1 cellular context compared by ENCODE assay signal in genomic region chr5:65065112-65065511, GRCh38.
TF ChIP-seq lines count a peak whose summit lies in the region.

No MANE protein-coding gene starts in this region.

TF ChIP-seq in K562, 482 proteins besides CTCF, POLR2A, EP300 and RAD21 (continued from another document):
- no peak for TF ChIP-seq MGA (IDR thresholded peaks at IDR 0.05)
- no peak for TF ChIP-seq SMAD2 (IDR thresholded peaks at IDR 0.05; ENCODE audit: low read depth, low read length)
- TF ChIP-seq RFX1 (IDR thresholded peaks at IDR 0.05) = no peak
